19 cellular contexts compared by ENCODE assay signal in genomic region chr3:195079636-195080035, GRCh38.
A peak's percentile ranks its signal among the peaks of the same experiment; 100 is the strongest.
DNase-seq lines count a peak whose midpoint lies in the region; ATAC-seq and TF ChIP-seq lines count a peak whose summit lies in the region.
"Had no signal": no experiment of that assay in that cellular context is flagged by ENCODE, and none has a peak within 500 bp of the region (broad histone marks: within the 10 kb centered on the region; RNA-seq: fewer than 3 reads in every experiment).

No MANE protein-coding gene starts in this region.

- POLR2A ChIA-PET in WTC11 (lab: Charles Lee), result no interaction called here

- H3K4me1 ChIP-seq in right cardiac atrium (ENCODE audit: control insufficient read depth, insufficient read depth, low read length) (peaks cover 7% of the 10 kb centered on the region), stomach (peaks cover 17 to 37% (median 29%) of the 10 kb centered on the region in 4 donors)

- DNase-seq in Right ventricle myocardium superior (peak; percentile 7), cardiac septum (ENCODE audit: low spot score) (no peak), WTC11 (ENCODE audit: low spot score) (no peak), right cardiac atrium (peak in 1 of 3 donors; percentile 22), stomach (no peak), OCI-M1 (lab: John Stamatoyannopoulos, UW) (no peak)
- DNase-seq in central memory CD4-positive, alpha-beta T cell, result no peak
- DNase-seq: activated CD4-positive, alpha-beta T cell treated with anti-CD3 and anti-CD28 coated beads for 36 hours; activated T-cell treated with anti-CD3 and anti-CD28 coated beads, Interleukin-2, amount 50 U/mL, for 4 hours; adrenal gland; NCI-H1436; NCI-H510A treated with DMSO at 0.1 percent for 48 hours; sigmoid colon; T-helper 2 cell had no signal

- no peak overlapping the region for H3K4me3 Mint-ChIP-seq in WTC11
- H3K4me3 Mint-ChIP-seq: activated CD4-positive, alpha-beta T cell treated with anti-CD3 and anti-CD28 coated beads for 36 hours; activated T-cell treated with anti-CD3 and anti-CD28 coated beads, Interleukin-2, amount 50 U/mL, for 4 hours; natural killer cell treated with Interleukin-12 subunit alpha and Interleukin-12 subunit beta and Interleukin-15 and Interleukin-18, amount 100 ng/mL, for 72 hours; stimulated activated naive CD8-positive, alpha-beta T cell treated with anti-CD3 and anti-CD28 coated beads, Interleukin-15, Interleukin-2, amounts not matched to agents 100 ng/mL and 50 ng/mL, for 24 hours had no signal

- H3K36me3 Mint-ChIP-seq in WTC11, result no peaks in the 10 kb centered on the region
- H3K36me3 Mint-ChIP-seq: natural killer cell treated with Interleukin-12 subunit alpha and Interleukin-12 subunit beta and Interleukin-15 and Interleukin-18, amount 100 ng/mL, for 72 hours had no signal

- peak overlapping the region; percentile 44 for H3K27ac Mint-ChIP-seq in WTC11
- H3K27ac Mint-ChIP-seq: activated CD4-positive, alpha-beta T cell treated with anti-CD3 and anti-CD28 coated beads for 36 hours; stimulated activated naive CD8-positive, alpha-beta T cell treated with anti-CD3 and anti-CD28 coated beads, Interleukin-15, Interleukin-2, amounts not matched to agents 100 ng/mL and 50 ng/mL, for 24 hours had no signal

- H3K27ac ChIP-seq in right cardiac atrium (ENCODE audit: low read length) (peak overlapping the region; percentile 43), stomach (peak overlapping the region in 4 of 5 donors; percentile 32 to 66 (median 56))
- H3K27ac ChIP-seq: adrenal gland, coronary artery, RWPE1, sigmoid colon had no signal

- H3K4me3 ChIP-seq in right cardiac atrium (ENCODE audit: low read length) (no peak overlapping the region), stomach (no peak overlapping the region)
- H3K4me3 ChIP-seq: adrenal gland, coronary artery, sigmoid colon had no signal

- no peaks in the 10 kb centered on the region for H3K27me3 ChIP-seq in right cardiac atrium (ENCODE audit: control insufficient read depth, insufficient read depth)
- H3K27me3 ChIP-seq in stomach, result no peaks in the 10 kb centered on the region
- H3K27me3 ChIP-seq: adrenal gland, sigmoid colon had no signal

- WGBS in right cardiac atrium, result 47% methylated on average over 5 of the region's 5 CpGs
- 69 to 87% (median 80%) methylated on average over 5 of the region's 5 CpGs for WGBS in stomach, 5 donors

- peaks cover 42% of the 10 kb centered on the region for H3K4me1 Mint-ChIP-seq in WTC11
- H3K4me1 Mint-ChIP-seq: activated CD4-positive, alpha-beta T cell treated with anti-CD3 and anti-CD28 coated beads for 36 hours had no signal

- H3K9me3 Mint-ChIP-seq in WTC11, result no peaks in the 10 kb centered on the region
- H3K9me3 Mint-ChIP-seq: activated T-cell treated with anti-CD3 and anti-CD28 coated beads, Interleukin-2, amount 50 U/mL, for 4 hours; natural killer cell treated with Interleukin-12 subunit alpha and Interleukin-12 subunit beta and Interleukin-15 and Interleukin-18, amount 100 ng/mL, for 72 hours; stimulated activated naive CD8-positive, alpha-beta T cell treated with anti-CD3 and anti-CD28 coated beads, Interleukin-15, Interleukin-2, amounts not matched to agents 100 ng/mL and 50 ng/mL, for 24 hours had no signal

- CTCF ChIA-PET in WTC11 (lab: Charles Lee), result no interaction called here

- H3K27me3 Mint-ChIP-seq in WTC11 (ENCODE audit: low read depth), result no peaks in the 10 kb centered on the region
- H3K27me3 Mint-ChIP-seq: activated CD4-positive, alpha-beta T cell treated with anti-CD3 and anti-CD28 coated beads for 36 hours; natural killer cell treated with Interleukin-12 subunit alpha and Interleukin-12 subunit beta and Interleukin-15 and Interleukin-18, amount 100 ng/mL, for 72 hours; stimulated activated naive CD8-positive, alpha-beta T cell treated with anti-CD3 and anti-CD28 coated beads, Interleukin-15, Interleukin-2, amounts not matched to agents 100 ng/mL and 50 ng/mL, for 24 hours had no signal

- no peak for TF ChIP-seq POLR2A in stomach (IDR thresholded peaks at IDR 0.05)

- no peaks in the 10 kb centered on the region for H3K9me3 ChIP-seq in right cardiac atrium (ENCODE audit: control insufficient read depth, low read length)
- no peaks in the 10 kb centered on the region for H3K9me3 ChIP-seq in stomach
- H3K9me3 ChIP-seq: adrenal gland, sigmoid colon had no signal

- TF ChIP-seq EP300 in stomach (IDR thresholded peaks at IDR 0.05), result no peak

- no peak for TF ChIP-seq CTCF in WTC11 (IDR thresholded peaks at IDR 0.05)
- no peak for TF ChIP-seq CTCF in stomach (IDR thresholded peaks at IDR 0.05)

- ATAC-seq in Right ventricle myocardium superior (ENCODE audit: poor library complexity), result no peak
- ATAC-seq in WTC11, result no peak
- no peak for ATAC-seq in right cardiac atrium
- no peak for ATAC-seq in GM19328 (IDR thresholded peaks at IDR 0.05; ENCODE audit: unreplicated experiment)
- ATAC-seq: activated CD4-positive, alpha-beta T cell treated with anti-CD3 and anti-CD28 coated beads for 36 hours; activated T-cell treated with anti-CD3 and anti-CD28 coated beads, Interleukin-2, amount 50 U/mL, for 4 hours; natural killer cell treated with Interleukin-12 subunit alpha and Interleukin-12 subunit beta and Interleukin-15 and Interleukin-18, amount 100 ng/mL, for 72 hours had no signal

- no peaks in the 10 kb centered on the region for H3K36me3 ChIP-seq in stomach
- H3K36me3 ChIP-seq: adrenal gland, sigmoid colon had no signal

- intact Hi-C loops in Right ventricle myocardium superior (cut with DNase I) (no loop called here), cardiac septum (cut with DNase I) (loop anchor here (2.0 kb wide), 4 partner anchors 15 to 255 kb away; no protein-coding TSS in a partner anchor), right cardiac atrium (cut with DNase I) (no loop called here), stomach (cut with DNase I; ENCODE audit: low total_unique reads) (no loop called here)

TF ChIP-seq in WTC11, 78 proteins besides CTCF, POLR2A, EP300 and RAD21:
- TF ChIP-seq ZNF219 (CRISPR knock-in tag; IDR thresholded peaks at IDR 0.05; ENCODE audit: borderline replicate concordance), result no peak
- TF ChIP-seq NFYB (CRISPR knock-in tag; conservative IDR thresholded peaks at IDR 0.05; ENCODE audit: low read depth), result no peak
- no peak for TF ChIP-seq NFE2L1 (CRISPR knock-in tag; IDR thresholded peaks at IDR 0.05)
